7 cellular contexts compared by ENCODE assay signal in genomic region chrX:83339724-83340123, GRCh38.
"Had no signal": no experiment of that assay in that cellular context is flagged by ENCODE, and none has a peak within 500 bp of the region (broad histone marks: within the 10 kb centered on the region; RNA-seq: fewer than 3 reads in every experiment).

No MANE protein-coding gene starts in this region.

- H3K27ac ChIP-seq: HL-60 had no signal

- ATAC-seq: K562 had no signal

- H3K4me3 ChIP-seq: K562 had no signal

- H3K4me1 Mint-ChIP-seq: IgD-negative memory B cell had no signal

- H3K27ac Mint-ChIP-seq: IgD-negative memory B cell had no signal

- FAIRE-seq: HTR-8/SVneo, K562 had no signal

- H3K4me3 Mint-ChIP-seq: IgD-negative memory B cell had no signal

- H3K36me3 Mint-ChIP-seq: IgD-negative memory B cell had no signal

- H3K27me3 Mint-ChIP-seq: IgD-negative memory B cell had no signal

- DNase-seq: IMR-90, KBM-7, KG1 had no signal
